Comparison of ENCODE assay signal across 9 cellular contexts in genomic region chr2:239944706-239945551, GRCh38.
DNase-seq lines count a peak whose midpoint lies in the region; ATAC-seq, FAIRE-seq and TF ChIP-seq lines count a peak whose summit lies in the region.
"Had no signal": no experiment of that assay in that cellular context is flagged by ENCODE, and none has a peak within 500 bp of the region (broad histone marks: within the 10 kb centered on the region; RNA-seq: fewer than 3 reads in every experiment).

No MANE protein-coding gene starts in this region.

- H3K4me1 Mint-ChIP-seq in chondrocyte (ENCODE audit: low read depth), result no peaks in the 10 kb centered on the region
- peaks cover 8% of the 10 kb centered on the region for H3K4me1 Mint-ChIP-seq in neural crest cell

- no peaks in the 10 kb centered on the region for H3K27me3 Mint-ChIP-seq in chondrocyte (ENCODE audit: low read depth)
- no peaks in the 10 kb centered on the region for H3K27me3 Mint-ChIP-seq in neural crest cell (ENCODE audit: low read depth)

- H3K27me3 ChIP-seq in DND-41 (ENCODE audit: insufficient read depth, low read length, poor library complexity), result no peaks in the 10 kb centered on the region

- ATAC-seq in DND-41 (ENCODE audit: insufficient read depth, low read depth) (peak; percentile 45), GM21447 (IDR thresholded peaks at IDR 0.05; ENCODE audit: unreplicated experiment) (no peak)

- TF ChIP-seq CTCF in DND-41 (IDR thresholded peaks at IDR 0.05; ENCODE audit: borderline replicate concordance, extremely low read depth, low read length, poor library complexity, severe bottlenecking) (no peak), chondrocyte (IDR thresholded peaks at IDR 0.05) (no peak), neural crest cell (conservative IDR thresholded peaks at IDR 0.05) (no peak), D721Med (IDR thresholded peaks at IDR 0.05; ENCODE audit: insufficient read depth, missing control alignments) (no peak)

- peak overlapping the region; percentile 58 for H3K27ac ChIP-seq in DND-41 (ENCODE audit: low read length)

- H3K27ac Mint-ChIP-seq in chondrocyte (ENCODE audit: unreplicated experiment) (no peak overlapping the region), neural crest cell (ENCODE audit: unreplicated experiment) (peak overlapping the region; percentile 28)

- DNase-seq in DND-41, result peak; percentile 50
- peak; percentile 53 for DNase-seq in NOMO-1 treated with dmso at 0.1 percent for 144 hours (lab: John Stamatoyannopoulos, UW; ENCODE audit: unreplicated experiment)
- peak; percentile 89 for DNase-seq in chondrocyte (ENCODE audit: low spot score)
- no peak for DNase-seq in neural crest cell (ENCODE audit: low read depth, low spot score)
- no peak for DNase-seq in D721Med (ENCODE audit: insufficient read length, low spot score)
- no peak for DNase-seq in COR-L47 (lab: John Stamatoyannopoulos, UW)
- no peak for DNase-seq in T-helper 9 cell

- H3K4me3 Mint-ChIP-seq in chondrocyte (ENCODE audit: unreplicated experiment) (no peak overlapping the region), neural crest cell (no peak overlapping the region)

- H2AFZ ChIP-seq in DND-41 (ENCODE audit: low read depth, low read length), result no peak overlapping the region

- no peak overlapping the region for H3K4me3 ChIP-seq in DND-41 (ENCODE audit: low read depth in 1 of 2, low read length in 2 of 2)
- H3K4me3 ChIP-seq: HAP-1 had no signal

- no peak for FAIRE-seq in D721Med (lab: Jason Lieb, UNC)

- no peaks in the 10 kb centered on the region for H4K20me1 ChIP-seq in DND-41 (ENCODE audit: insufficient read depth, low read length)

- peaks cover 44% of the 10 kb centered on the region for H3K4me1 ChIP-seq in DND-41 (ENCODE audit: insufficient read depth, low read length)
- H3K4me1 ChIP-seq: HAP-1 had no signal

- no peak overlapping the region for H3K9ac ChIP-seq in DND-41 (ENCODE audit: low read depth, low read length)

- H3K9me3 ChIP-seq in DND-41 (ENCODE audit: insufficient read depth, low read length, severe bottlenecking), result no peaks in the 10 kb centered on the region
- H3K9me3 ChIP-seq: HAP-1 had no signal

- H3K36me3 ChIP-seq in DND-41 (ENCODE audit: insufficient read depth, low read length), result no peaks in the 10 kb centered on the region
- H3K36me3 ChIP-seq: HAP-1 had no signal

- H3K36me3 Mint-ChIP-seq in chondrocyte (ENCODE audit: low read depth) (no peaks in the 10 kb centered on the region), neural crest cell (ENCODE audit: low read depth) (no peaks in the 10 kb centered on the region)

- H3K79me2 ChIP-seq in DND-41 (ENCODE audit: insufficient read depth, low read length), result no peaks in the 10 kb centered on the region

- H3K4me2 ChIP-seq in DND-41 (ENCODE audit: insufficient read depth, low read length), result no peak overlapping the region

- H3K9me3 Mint-ChIP-seq in chondrocyte (ENCODE audit: low read depth) (no peaks in the 10 kb centered on the region), neural crest cell (no peaks in the 10 kb centered on the region)

Comparison
In these comparisons a context has a peak if more than half of its experiments do, and no peak if none do; other contexts are left out.
1. DNase-seq: peak in DND-41 (single experiment), NOMO-1 treated with dmso at 0.1 percent for 144 hours (single experiment) and chondrocyte (single experiment); none in neural crest cell (single experiment), D721Med (single experiment), COR-L47 (single experiment) and T-helper 9 cell (single experiment).